Comparison of ENCODE assay signal across 8 cellular contexts in the genomic region with DNA sequence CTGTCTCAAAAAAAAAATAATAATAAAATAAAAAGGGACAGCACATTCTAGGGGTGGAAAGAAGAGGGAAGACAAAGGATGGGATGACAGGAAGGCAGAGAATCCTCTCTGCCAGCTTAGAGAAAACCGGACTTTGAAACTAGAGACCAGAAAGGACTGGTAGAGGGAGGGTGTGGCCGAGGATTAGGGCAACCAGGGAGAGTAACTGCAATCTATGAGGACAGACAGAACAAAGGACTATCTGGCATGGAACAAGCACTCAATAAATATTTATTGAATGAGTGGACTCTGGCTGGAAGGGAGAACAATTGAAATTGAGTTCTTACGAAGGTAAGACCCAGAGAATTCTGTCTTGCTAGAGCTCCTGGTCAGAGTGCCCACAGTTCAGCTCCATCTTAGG. TPM values are rescaled to one million over a fixed set of nuclear protein-coding genes. Genes with fewer than 3 reads are reported as not detected.
DNase-seq lines count a peak whose midpoint lies in the region; ATAC-seq and TF ChIP-seq lines count a peak whose summit lies in the region.

No MANE protein-coding gene starts in this region.

- H3K27ac ChIP-seq in HUES64 (ENCODE audit: low read depth, low read length) = no peak overlapping the region
- peak overlapping the region; percentile 91 for H3K27ac ChIP-seq in muscle layer of duodenum (ENCODE audit: low read length)

- H3K4me1 Mint-ChIP-seq in central memory CD8-positive, alpha-beta T cell = peaks cover 62% of the 10 kb centered on the region

- H3K4me3 ChIP-seq in AG09309 (ENCODE audit: control insufficient read depth, low read depth, low read length) (peak overlapping the region; percentile 99), HUES64 (ENCODE audit: low read length) (peak overlapping the region; percentile 97), muscle layer of duodenum (ENCODE audit: low read depth in 1 of 2, low read length in 2 of 2) (peak overlapping the region; percentile 96 to 97)

- H3K36me3 Mint-ChIP-seq in central memory CD8-positive, alpha-beta T cell (ENCODE audit: insufficient read depth) = peaks cover 29% of the 10 kb centered on the region

- peaks cover 49% of the 10 kb centered on the region for H3K36me3 ChIP-seq in HUES64 (ENCODE audit: insufficient read depth, low read length)
- peaks cover 38 to 42% of the 10 kb centered on the region in 2 donors for H3K36me3 ChIP-seq in muscle layer of duodenum (ENCODE audit: control insufficient read depth in 1 of 2, insufficient read depth in 2 of 2, low read length in 2 of 2)

- H3K4me3 Mint-ChIP-seq in central memory CD8-positive, alpha-beta T cell = peak overlapping the region; percentile 97

- no peak for TF ChIP-seq CTCF in AG09309 (IDR thresholded peaks at IDR 0.05; ENCODE audit: control insufficient read depth, insufficient read depth, low read depth, low read length, missing control alignments)

- H3K4me1 ChIP-seq in HUES64 (ENCODE audit: insufficient read depth, low read length) (peaks cover 14% of the 10 kb centered on the region), muscle layer of duodenum (ENCODE audit: control insufficient read depth in 1 of 2, insufficient read depth in 2 of 2, low read length in 2 of 2) (peaks cover 25 to 39% of the 10 kb centered on the region in 2 donors)

- 79% methylated on average over 3 of the region's 3 CpGs for WGBS in HUES64

- no peak for ATAC-seq in central memory CD8-positive, alpha-beta T cell (replicated peaks; ENCODE audit: extremely low read depth, poor library complexity, severe bottlenecking)
- ATAC-seq in GM21737 (IDR thresholded peaks at IDR 0.05; ENCODE audit: unreplicated experiment) = no peak

- no peak overlapping the region for H3K9ac ChIP-seq in HUES64 (ENCODE audit: low read depth, low read length)

- H3K27ac Mint-ChIP-seq in central memory CD8-positive, alpha-beta T cell (ENCODE audit: low read depth) = peak overlapping the region; percentile 5

- H3K9me3 Mint-ChIP-seq in central memory CD8-positive, alpha-beta T cell = no peaks in the 10 kb centered on the region

- DNase-seq in AG09309 (ENCODE audit: low read depth) (no peak), Ammon's horn (ENCODE audit: low spot score) (no peak), foreskin melanocyte (no peak), GM19240 (ENCODE audit: insufficient read length, low spot score) (no peak)
- no peak for DNase-seq in central memory CD8-positive, alpha-beta T cell (ENCODE audit: low spot score in 2 of 2)

- H3K27me3 ChIP-seq in HUES64 (ENCODE audit: insufficient read depth, low read length) (no peaks in the 10 kb centered on the region), muscle layer of duodenum (ENCODE audit: low read depth, low read length) (no peaks in the 10 kb centered on the region)

- no peaks in the 10 kb centered on the region for H3K9me3 ChIP-seq in HUES64 (ENCODE audit: insufficient read depth, low read depth, low read length)
- H3K9me3 ChIP-seq in muscle layer of duodenum (ENCODE audit: control insufficient read depth in 1 of 2, low read length in 2 of 2) = no peaks in the 10 kb centered on the region

- H3K27me3 Mint-ChIP-seq in central memory CD8-positive, alpha-beta T cell = no peaks in the 10 kb centered on the region

RNA-seq across cellular contexts. Expression of a gene that starts 2.4 kb away (rescaled TPM):
- polyA plus RNA-seq in HUES64 (2013, experiment 1 of 2) = 55.4 TPM
- polyA plus RNA-seq in HUES64 (2013, experiment 2 of 2) = 58.4 TPM

RNA-seq across cellular contexts. Expression of a gene that starts 2.5 kb away (rescaled TPM):
- 10.1 TPM for polyA plus RNA-seq in HUES64 (2013, experiment 1 of 2)
- 12.2 TPM for polyA plus RNA-seq in HUES64 (2013, experiment 2 of 2)

RNA-seq across cellular contexts. Expression of a gene that starts 7.5 kb away (rescaled TPM):
- not detected for polyA plus RNA-seq in HUES64 (2013, experiment 1 of 2)
- polyA plus RNA-seq in HUES64 (2013, experiment 2 of 2) = not detected

RNA-seq across cellular contexts. Expression of a gene that starts 14.1 kb away (rescaled TPM):
- 22.6 TPM for polyA plus RNA-seq in HUES64 (2013, experiment 1 of 2)
- polyA plus RNA-seq in HUES64 (2013, experiment 2 of 2) = 20.9 TPM

RNA-seq across cellular contexts. Expression of a gene that starts 14.6 kb away (rescaled TPM):
- 38.5 TPM for polyA plus RNA-seq in HUES64 (2013, experiment 1 of 2)
- 48.8 TPM for polyA plus RNA-seq in HUES64 (2013, experiment 2 of 2)
